ENCODE assay signal across 8 cellular contexts in genomic region chr9:99057665-99058625, GRCh38.
DNase-seq lines count a peak whose midpoint lies in the region; TF ChIP-seq lines count a peak whose summit lies in the region.

No MANE protein-coding gene starts in this region.

- DNase-seq in GM10248 (ENCODE audit: extremely low spot score) (peak; percentile 57), HFF-Myc (ENCODE audit: extremely low read depth, low read depth) (peak; percentile 38), NCI-H226 (peak; percentile 90), activated T-cell treated with anti-CD3 and anti-CD28 coated beads for 4 hours (peak; percentile 50), globus pallidus (ENCODE audit: low spot score) (peak; percentile 60), cerebellar cortex (ENCODE audit: low spot score) (no peak), NCI-H510A treated with DMSO at 0.1 percent for 48 hours (lab: John Stamatoyannopoulos, UW) (no peak)
- DNase-seq in stimulated activated CD4-positive, alpha-beta T cell treated with anti-CD3 and anti-CD28 coated beads, Interleukin-4, amount 100 ng/mL, for 1 hour = peak; percentile 46

- TF ChIP-seq CTCF in GM10248 (IDR thresholded peaks at IDR 0.05; ENCODE audit: control extremely low read depth, extremely low read depth, low read depth, missing control alignments) (no peak), HFF-Myc (IDR thresholded peaks at IDR 0.05; ENCODE audit: low read depth, low read length, missing control alignments) (no peak)

- H3K4me3 ChIP-seq in HFF-Myc (replicated peaks; ENCODE audit: low read depth, low read length) = no peak overlapping the region

- CTCF ChIA-PET in GM10248 (lab: Yijun Ruan, JAX) = interaction anchor here (0.6 to 1.4 kb wide), 5 partner anchors 12 to 206 kb away, joined by 3 to 4 read pairs (median 3); no protein-coding TSS in a partner anchor

- POLR2A ChIA-PET in GM10248 (lab: Yijun Ruan, JAX) = no interaction called here

Comparison
In these comparisons a context has a peak if more than half of its experiments do, and no peak if none do; other contexts are left out.
1. DNase-seq: peak in GM10248 (single experiment), HFF-Myc (single experiment), NCI-H226 (single experiment), activated T-cell treated with anti-CD3 and anti-CD28 coated beads for 4 hours (single experiment), globus pallidus (single experiment) and stimulated activated CD4-positive, alpha-beta T cell treated with anti-CD3 and anti-CD28 coated beads, Interleukin-4, amount 100 ng/mL, for 1 hour (single experiment); none in cerebellar cortex (single experiment) and NCI-H510A treated with DMSO at 0.1 percent for 48 hours (single experiment).